Comparison of ENCODE assay signal across 22 cellular contexts in the genomic region with DNA sequence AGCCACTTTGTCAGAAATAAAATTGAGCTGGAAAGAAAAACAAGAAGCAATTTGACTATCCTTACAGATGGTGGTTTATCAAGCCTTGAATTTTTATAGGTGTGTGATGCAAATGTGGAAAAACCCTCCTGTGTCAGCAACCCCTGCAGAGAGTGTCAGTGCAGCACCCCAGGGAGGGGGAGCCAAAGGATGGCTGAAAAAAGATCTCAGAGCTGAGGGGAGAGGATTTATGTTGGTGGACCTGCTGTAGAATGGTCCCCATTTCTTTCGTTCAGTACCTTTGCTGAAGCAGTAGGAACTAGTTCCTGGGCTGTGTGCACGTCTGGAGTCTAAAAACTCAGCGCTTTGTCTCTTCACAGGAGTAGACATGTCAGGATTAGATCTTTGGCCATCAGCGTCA.
DNase-seq lines count a peak whose midpoint lies in the region; ATAC-seq and TF ChIP-seq lines count a peak whose summit lies in the region.
"Had no signal": no experiment of that assay in that cellular context is flagged by ENCODE, and none has a peak within 500 bp of the region (broad histone marks: within the 10 kb centered on the region; RNA-seq: fewer than 3 reads in every experiment).

No MANE protein-coding gene starts in this region.

- H2AFZ ChIP-seq in neural progenitor cell (replicated peaks): no peak overlapping the region
- H2AFZ ChIP-seq: GM23248 had no signal

- peak overlapping the region; percentile 16; the same call in 1 of the 2 replicates for H3K27ac ChIP-seq in HUES64 (ENCODE audit: low read depth, low read length)
- H3K27ac ChIP-seq in neural progenitor cell: no peak overlapping the region
- H3K27ac ChIP-seq: GM23248 had no signal

- no peak for TF ChIP-seq CTCF in neural progenitor cell (IDR thresholded peaks at IDR 0.05)

- H3K27ac Mint-ChIP-seq in neural progenitor cell: no peak overlapping the region
- H3K27ac Mint-ChIP-seq: T-cell; T-helper 2 cell treated with Interferon-gamma antibody and Interleukin-4, amounts not matched to agents 5 μg/mL and 100 μg/mL, for 36 hours had no signal

- WGBS in HUES64: 67% methylated on average over 4 of the region's 4 CpGs

- peaks cover 2% of the 10 kb centered on the region for H3K9me3 Mint-ChIP-seq in neural progenitor cell
- H3K9me3 Mint-ChIP-seq: CD4-positive, CD25-positive, alpha-beta regulatory T cell; T-cell; T-helper 2 cell treated with Interferon-gamma antibody and Interleukin-4, amounts not matched to agents 5 μg/mL and 100 μg/mL, for 36 hours had no signal

- H3K27me3 Mint-ChIP-seq in neural progenitor cell (ENCODE audit: insufficient read depth, low read depth): peaks cover 8% of the 10 kb centered on the region

- no peaks in the 10 kb centered on the region for H4K20me1 ChIP-seq in neural progenitor cell (ENCODE audit: low read depth)

- H3K4me1 ChIP-seq in HUES64 (ENCODE audit: insufficient read depth, low read length): peaks cover 27% of the 10 kb centered on the region
- H3K4me1 ChIP-seq in neural progenitor cell: peaks cover 23% of the 10 kb centered on the region
- H3K4me1 ChIP-seq: BE2C had no signal

- H3K9ac ChIP-seq in HUES64 (ENCODE audit: low read depth, low read length) (no peak overlapping the region), neural progenitor cell (no peak overlapping the region)
- H3K9ac ChIP-seq: GM23248 had no signal

- H3K27me3 ChIP-seq in HUES64 (ENCODE audit: insufficient read depth, low read length): no peaks in the 10 kb centered on the region
- H3K27me3 ChIP-seq in neural progenitor cell: no peaks in the 10 kb centered on the region
- H3K27me3 ChIP-seq: BE2C had no signal

- H3K4me1 Mint-ChIP-seq in neural progenitor cell: peaks cover 35% of the 10 kb centered on the region

- no peak for ATAC-seq in HG03039 (IDR thresholded peaks at IDR 0.05; ENCODE audit: unreplicated experiment)
- ATAC-seq: Panc1, T-cell had no signal

- H3K36me3 Mint-ChIP-seq in neural progenitor cell: no peaks in the 10 kb centered on the region
- H3K36me3 Mint-ChIP-seq: CD4-positive, CD25-positive, alpha-beta regulatory T cell; T-cell had no signal

- H3F3A ChIP-seq in neural progenitor cell (ENCODE audit: low read depth): peaks cover 7% of the 10 kb centered on the region

- H3K79me2 ChIP-seq in neural progenitor cell (ENCODE audit: low read depth): no peaks in the 10 kb centered on the region

- H3K4me2 ChIP-seq in neural progenitor cell: peak overlapping the region; percentile 10

- H3K9me3 ChIP-seq in HUES64 (ENCODE audit: insufficient read depth, low read depth, low read length): no peaks in the 10 kb centered on the region
- no peaks in the 10 kb centered on the region for H3K9me3 ChIP-seq in neural progenitor cell (ENCODE audit: low read depth)
- H3K9me3 ChIP-seq: BE2C had no signal

- H3K4me3 Mint-ChIP-seq in neural progenitor cell: no peak overlapping the region
- H3K4me3 Mint-ChIP-seq: CD4-positive, CD25-positive, alpha-beta regulatory T cell; T-cell; T-helper 2 cell treated with Interferon-gamma antibody and Interleukin-4, amounts not matched to agents 5 μg/mL and 100 μg/mL, for 36 hours had no signal

- H3K36me3 ChIP-seq in HUES64 (ENCODE audit: insufficient read depth, low read length) (no peaks in the 10 kb centered on the region), neural progenitor cell (no peaks in the 10 kb centered on the region)
- H3K36me3 ChIP-seq: BE2C had no signal

- DNase-seq in Daoy (ENCODE audit: low read depth): peak; percentile 9
- DNase-seq in NCI-H69 (lab: John Stamatoyannopoulos, UW): peak; percentile 31
- no peak for DNase-seq in neural progenitor cell (ENCODE audit: low spot score)
- no peak for DNase-seq in GDM1 (lab: John Stamatoyannopoulos, UW)
- DNase-seq in NCI-H2196 treated with DMSO at 0.1 percent for 48 hours (lab: John Stamatoyannopoulos, UW; ENCODE audit: unreplicated experiment): no peak
- DNase-seq: BE2C; CD4-positive, CD25-positive, alpha-beta regulatory T cell; DMS79 treated with DMSO at 0.1 percent for 48 hours; GM23248; HCEC 1CT; Kasumi-1; NCI-H1048; NCI-H1417 treated with DMSO at 0.1 percent for 48 hours; NCI-H1930; NCI-H446; NK-92 treated with Interleukin-12 subunit alpha and Interleukin-12 subunit beta, amount 100 ng/mL, for 24 hours; SIG-M5; T-cell had no signal

- H3K4me3 ChIP-seq in HUES64 (ENCODE audit: low read length) (no peak overlapping the region), neural progenitor cell (no peak overlapping the region)
- H3K4me3 ChIP-seq: GM23248 had no signal

Comparison
In these comparisons a context has a peak if more than half of its experiments do, and no peak if none do; other contexts are left out.
1. DNase-seq: peak in Daoy (single experiment) and NCI-H69 (single experiment); none in neural progenitor cell (single experiment), GDM1 (single experiment) and NCI-H2196 treated with DMSO at 0.1 percent for 48 hours (single experiment).